ENCODE assay signal across 19 cellular contexts in genomic region chr13:74206061-74206561, GRCh38.
DNase-seq lines count a peak whose midpoint lies in the region; ATAC-seq, FAIRE-seq and TF ChIP-seq lines count a peak whose summit lies in the region.
"Had no signal": no experiment of that assay in that cellular context is flagged by ENCODE, and none has a peak within 500 bp of the region (broad histone marks: within the 10 kb centered on the region; RNA-seq: fewer than 3 reads in every experiment).

No MANE protein-coding gene starts in this region.

- peaks cover 0 to 11% (median 0%) of the 10 kb centered on the region in 9 donors for H3K9me3 Mint-ChIP-seq in naive thymus-derived CD8-positive, alpha-beta T cell
- H3K9me3 Mint-ChIP-seq: activated naive CD4-positive, alpha-beta T cell treated with anti-CD3 and anti-CD28 coated beads for 36 hours had no signal

- no peak for ATAC-seq in HG02970 (IDR thresholded peaks at IDR 0.05; ENCODE audit: low FRiP score, unreplicated experiment)
- no peak for ATAC-seq in naive thymus-derived CD8-positive, alpha-beta T cell
- ATAC-seq: gastrocnemius medialis had no signal

- H3K27ac Mint-ChIP-seq in naive thymus-derived CD8-positive, alpha-beta T cell = no peak overlapping the region
- H3K27ac Mint-ChIP-seq: activated CD4-positive, alpha-beta memory T cell treated with anti-CD3 and anti-CD28 coated beads, Interleukin-2, amount 10 ng/mL, durations not matched to agents 7 days and 5 days; activated naive CD4-positive, alpha-beta T cell treated with anti-CD3 and anti-CD28 coated beads for 36 hours; T-helper 2 cell treated with Interferon-gamma antibody and Interleukin-4, amounts not matched to agents 5 μg/mL and 100 μg/mL, for 36 hours had no signal

- TF ChIP-seq EP300 in Ishikawa (IDR thresholded peaks at IDR 0.05; ENCODE audit: borderline replicate concordance) = no peak

- H3K36me3 Mint-ChIP-seq in naive thymus-derived CD8-positive, alpha-beta T cell = peaks cover 0 to 8% (median 5%) of the 10 kb centered on the region in 3 donors

- DNase-seq in AG08396 (ENCODE audit: low spot score) = peak; percentile 33
- DNase-seq in bronchial epithelial cell (ENCODE audit: low read depth) = peak; percentile 23
- peak; percentile 56 for DNase-seq in islet precursor cell
- no peak for DNase-seq in COLO668 (lab: John Stamatoyannopoulos, UW; ENCODE audit: unreplicated experiment)
- no peak for DNase-seq in activated T-cell treated with anti-CD3 and anti-CD28 coated beads, Interleukin-2, amount 50 U/mL, for 48 hours
- DNase-seq in naive thymus-derived CD8-positive, alpha-beta T cell = no peak
- DNase-seq: activated CD4-positive, alpha-beta memory T cell treated with anti-CD3 and anti-CD28 coated beads, Interleukin-2, amount 10 ng/mL, durations not matched to agents 7 days and 5 days; activated naive CD4-positive, alpha-beta T cell treated with anti-CD3 and anti-CD28 coated beads for 36 hours; AML-193; colonic mucosa; gastrocnemius medialis; left ventricle myocardium inferior; occipital lobe; PC-9; stimulated activated CD4-positive, alpha-beta T cell treated with anti-CD3 and anti-CD28 coated beads, Interleukin-15, amount 100 ng/mL, for 24 hours had no signal

- POLR2A ChIA-PET in naive thymus-derived CD8-positive, alpha-beta T cell (lab: Charles Lee) = no interaction called here

- H3K27me3 ChIP-seq in bronchial epithelial cell (ENCODE audit: control insufficient read depth, insufficient read depth, low read length) = no peaks in the 10 kb centered on the region
- H3K27me3 ChIP-seq: colonic mucosa, gastrocnemius medialis, vagina had no signal

- H3K4me3 Mint-ChIP-seq in naive thymus-derived CD8-positive, alpha-beta T cell = no peak overlapping the region
- H3K4me3 Mint-ChIP-seq: activated CD4-positive, alpha-beta memory T cell treated with anti-CD3 and anti-CD28 coated beads, Interleukin-2, amount 10 ng/mL, durations not matched to agents 7 days and 5 days; activated naive CD4-positive, alpha-beta T cell treated with anti-CD3 and anti-CD28 coated beads for 36 hours; T-helper 2 cell treated with Interferon-gamma antibody and Interleukin-4, amounts not matched to agents 5 μg/mL and 100 μg/mL, for 36 hours had no signal

- H3K27me3 Mint-ChIP-seq in naive thymus-derived CD8-positive, alpha-beta T cell = no peaks in the 10 kb centered on the region

- no peak for TF ChIP-seq RAD21 in Ishikawa (IDR thresholded peaks at IDR 0.05; ENCODE audit: low read depth)

- no peak overlapping the region for H3K4me3 ChIP-seq in bronchial epithelial cell (ENCODE audit: low read depth, low read length)
- H3K4me3 ChIP-seq: colonic mucosa, gastrocnemius medialis, left ventricle myocardium inferior, PC-9, vagina had no signal

- FAIRE-seq in bronchial epithelial cell (lab: Jason Lieb, UNC) = no peak

- H3K36me3 ChIP-seq in bronchial epithelial cell (ENCODE audit: control insufficient read depth, insufficient read depth, low read length) = no peaks in the 10 kb centered on the region
- H3K36me3 ChIP-seq: colonic mucosa, gastrocnemius medialis, left ventricle myocardium inferior, vagina had no signal

- peaks cover 0 to 4% (median 1%) of the 10 kb centered on the region in 4 donors for H3K4me1 Mint-ChIP-seq in naive thymus-derived CD8-positive, alpha-beta T cell
- H3K4me1 Mint-ChIP-seq: activated CD4-positive, alpha-beta memory T cell treated with anti-CD3 and anti-CD28 coated beads, Interleukin-2, amount 10 ng/mL, durations not matched to agents 7 days and 5 days had no signal

- TF ChIP-seq CTCF in bronchial epithelial cell (IDR thresholded peaks at IDR 0.05; ENCODE audit: insufficient read depth, low read length, severe bottlenecking) = no peak

TF ChIP-seq in Ishikawa, 13 proteins besides CTCF, POLR2A, EP300 and RAD21:
- peak; percentile 77 for TF ChIP-seq TEAD4 (IDR thresholded peaks at IDR 0.05)
- TF ChIP-seq CREB1 (IDR thresholded peaks at IDR 0.05; ENCODE audit: low read depth) = no peak

Comparison
In these comparisons a context has a peak if more than half of its experiments do, and no peak if none do; other contexts are left out.
1. DNase-seq: peak in AG08396 (single experiment), bronchial epithelial cell (single experiment) and islet precursor cell (single experiment); none in COLO668 (single experiment), activated T-cell treated with anti-CD3 and anti-CD28 coated beads, Interleukin-2, amount 50 U/mL, for 48 hours (0 of 2) and naive thymus-derived CD8-positive, alpha-beta T cell (0 of 10).